1 cellular context compared by ENCODE assay signal in genomic region chr2:28638102-28638501, GRCh38.
TF ChIP-seq lines count a peak whose summit lies in the region.

No MANE protein-coding gene starts in this region.

TF ChIP-seq in SK-N-SH, 30 proteins besides CTCF, POLR2A, EP300 and RAD21 (continued from another document):
- no peak for TF ChIP-seq USF1 (IDR thresholded peaks at IDR 0.05; ENCODE audit: borderline replicate concordance, low read depth)
- TF ChIP-seq PBX3 (IDR thresholded peaks at IDR 0.05) = no peak
- TF ChIP-seq JUND (IDR thresholded peaks at IDR 0.05) = no peak
- TF ChIP-seq YY1 (IDR thresholded peaks at IDR 0.05; ENCODE audit: low read depth) = no peak
- TF ChIP-seq MXI1 (IDR thresholded peaks at IDR 0.05; ENCODE audit: low read depth, low read length) = no peak
- TF ChIP-seq REST (IDR thresholded peaks at IDR 0.05; ENCODE audit: low read depth, low read length) = no peak
- no peak for TF ChIP-seq MEF2A (IDR thresholded peaks at IDR 0.05; ENCODE audit: borderline replicate concordance, low read depth)
- no peak for TF ChIP-seq FOSL2 (IDR thresholded peaks at IDR 0.05; ENCODE audit: borderline replicate concordance, low read depth)
